Comparison of ENCODE assay signal across 11 cellular contexts in genomic region chr6:31557443-31558317, GRCh38. TPM values are rescaled to one million over a fixed set of nuclear protein-coding genes. Genes with fewer than 3 reads are reported as not detected.
DNase-seq lines count a peak whose midpoint lies in the region; ATAC-seq, FAIRE-seq and TF ChIP-seq lines count a peak whose summit lies in the region.
"Had no signal": no experiment of that assay in that cellular context is flagged by ENCODE, and none has a peak within 500 bp of the region (broad histone marks: within the 10 kb centered on the region; RNA-seq: fewer than 3 reads in every experiment).

No MANE protein-coding gene starts in this region.

- peaks cover 20% of the 10 kb centered on the region for H3K36me3 Mint-ChIP-seq in Caco-2 (ENCODE audit: insufficient read depth, unreplicated experiment)
- peaks cover 5% of the 10 kb centered on the region for H3K36me3 Mint-ChIP-seq in IgD-negative memory B cell
- peaks cover 3 to 38% (median 6%) of the 10 kb centered on the region in 3 donors for H3K36me3 Mint-ChIP-seq in naive thymus-derived CD8-positive, alpha-beta T cell

- CTCF ChIA-PET in Caco-2 (lab: Charles Lee), result no interaction called here
- CTCF ChIA-PET in GM12878 (lab: Yijun Ruan, JAX), result interaction anchor here (0.5 to 34.8 kb wide), 8 partner anchors 10 to 1287 kb away, joined by 3 to 2098 read pairs (median 4); partner anchors contain the start of genes LST1, LTA, LTB and MDC1

- no peak overlapping the region for H2AFZ ChIP-seq in GM12878 (ENCODE audit: control insufficient read depth, low read depth, low read length)

- H4K20me1 ChIP-seq in GM12878 (ENCODE audit: control insufficient read depth, insufficient read depth), result no peaks in the 10 kb centered on the region

- POLR2A ChIA-PET in Caco-2 (lab: Charles Lee), result no interaction called here
- POLR2A ChIA-PET in GM12878 (lab: Charles Lee), result interaction anchor here (0.6 to 9.1 kb wide), 7 partner anchors 9 to 96 kb away, joined by 4 to 255 read pairs (median 15); partner anchors contain the start of genes LST1, LTB, NCR3 and TNF
- POLR2A ChIA-PET in naive thymus-derived CD8-positive, alpha-beta T cell (lab: Charles Lee), result interaction anchor here (1.0 to 34.2 kb wide), 3 partner anchors 10 to 28 kb away, joined by 3 to 1584 read pairs (median 6); partner anchors contain the start of genes ATP6V1G2, LST1, LTA and LTB

- H3K9me3 Mint-ChIP-seq in Caco-2 (ENCODE audit: unreplicated experiment) (no peaks in the 10 kb centered on the region), IgD-negative memory B cell (no peaks in the 10 kb centered on the region)
- no peaks in the 10 kb centered on the region for H3K9me3 Mint-ChIP-seq in naive thymus-derived CD8-positive, alpha-beta T cell
- H3K9me3 Mint-ChIP-seq: T-helper 1 cell treated with Interleukin-12 subunit alpha and Interleukin-12 subunit beta and Interleukin-4 antibody, amounts not matched to agents 30 μg/mL and 1 μg/mL, for 36 hours had no signal

- RAD21 ChIA-PET in GM12878 (lab: Charles Lee; ENCODE audit: unreplicated experiment), result interaction anchor here (0.6 to 15.9 kb wide), 6 partner anchors 9 to 262 kb away, joined by 3 to 620 read pairs (median 51); partner anchors contain the start of genes ATP6V1G2, LST1, LTA and LTB

- peak overlapping the region; percentile 94 for H3K4me2 ChIP-seq in GM12878 (ENCODE audit: control insufficient read depth, insufficient read depth)

- peak overlapping the region; percentile 84 for H3K9ac ChIP-seq in GM12878 (ENCODE audit: control insufficient read depth, insufficient read depth, low read length)

- ATAC-seq in GM12878, result no peak
- no peak for ATAC-seq in naive thymus-derived CD8-positive, alpha-beta T cell
- ATAC-seq in GM18868 (IDR thresholded peaks at IDR 0.05; ENCODE audit: unreplicated experiment), result no peak
- ATAC-seq: psoas muscle had no signal

- BruUV-seq in Caco-2 (replicated peaks; lab: Mats Ljungman, UMichigan) (TSS peak; percentile 18), GM12878 (replicated peaks; lab: Mats Ljungman, UMichigan) (no TSS peak)

- SMC1A ChIA-PET in GM12878 (lab: Charles Lee; ENCODE audit: uncharacterized antibody, unreplicated experiment), result interaction anchor here (1.6 to 34.7 kb wide), 2 partner anchors 8 to 26 kb away, joined by 5 to 1989 read pairs; partner anchors contain the start of genes LST1, LTA, LTB and NCR3

- H3K4me3 Mint-ChIP-seq in Caco-2 (ENCODE audit: unreplicated experiment) (no peak overlapping the region), IgD-negative memory B cell (peak overlapping the region in 3 of 4 donors; percentile 32 to 94 (median 88))
- H3K4me3 Mint-ChIP-seq in naive thymus-derived CD8-positive, alpha-beta T cell, result peak overlapping the region in 8 of 10 donors; percentile 13 to 75 (median 31)

- H3K4me3 ChIP-seq in Caco-2 (ENCODE audit: low read depth, low read length) (no peak overlapping the region), GM12878 (peak overlapping the region; percentile 55; the same call in 1 of the 2 replicates)
- H3K4me3 ChIP-seq: psoas muscle had no signal

- FAIRE-seq in GM12878 (lab: Jason Lieb, UNC), result no peak

- 58% methylated on average over 23 of the region's 24 CpGs for WGBS in GM12878 (ENCODE audit: insufficient coverage, insufficient replicate concordance, low lambda C conversion rate, missing lambda C conversion rate)

- H3K27ac Mint-ChIP-seq in Caco-2 (ENCODE audit: unreplicated experiment), result no peak overlapping the region
- peak overlapping the region in 1 of 3 donors; percentile 98 for H3K27ac Mint-ChIP-seq in IgD-negative memory B cell
- peak overlapping the region in 3 of 10 donors; percentile 13 to 88 (median 51) for H3K27ac Mint-ChIP-seq in naive thymus-derived CD8-positive, alpha-beta T cell

- no peak for TF ChIP-seq EP300 in GM12878 (IDR thresholded peaks at IDR 0.05; ENCODE audit: borderline replicate concordance in 1 of 2, control insufficient read depth in 1 of 2, low read depth in 2 of 2, low read length in 2 of 2)

- H3K27ac ChIP-seq in GM12878 (ENCODE audit: control insufficient read depth, insufficient read depth), result peak overlapping the region; percentile 99

- peaks cover 18% of the 10 kb centered on the region for H3K79me2 ChIP-seq in GM12878 (ENCODE audit: control insufficient read depth, insufficient read depth, low read length)

- in situ Hi-C loops in GM12878 (cut with MboI), result loop anchor here (25.0 kb wide), 2 partner anchors 1055 to 1405 kb away; partner anchors contain the start of genes BRD2 and HLA-DMA

- H3K27me3 ChIP-seq in Caco-2 (replicated peaks; ENCODE audit: control insufficient read depth, insufficient read depth, low read length) (no peaks in the 10 kb centered on the region), GM12878 (replicated peaks in 1 of 2; ENCODE audit: control insufficient read depth in 2 of 2, insufficient read depth in 2 of 2, low read length in 1 of 2) (no peaks in the 10 kb centered on the region)

- no peak for TF ChIP-seq RAD21 in GM12878 (IDR thresholded peaks at IDR 0.05; ENCODE audit: insufficient read depth, low read depth, low read length)

- H3K27me3 Mint-ChIP-seq in Caco-2 (ENCODE audit: insufficient read depth, unreplicated experiment), result no peaks in the 10 kb centered on the region
- no peaks in the 10 kb centered on the region for H3K27me3 Mint-ChIP-seq in IgD-negative memory B cell
- no peaks in the 10 kb centered on the region for H3K27me3 Mint-ChIP-seq in naive thymus-derived CD8-positive, alpha-beta T cell

- H3K36me3 ChIP-seq in Caco-2 (ENCODE audit: control insufficient read depth, insufficient read depth, low read length) (no peaks in the 10 kb centered on the region; the same call in 1 of the 2 replicates), GM12878 (ENCODE audit: control insufficient read depth in 2 of 2, insufficient read depth in 2 of 2, low read length in 1 of 2) (peaks cover 0 to 4% of the 10 kb centered on the region in 2 experiments; a peak in 2 of 4 replicates)

- no peaks in the 10 kb centered on the region for H3K4me1 Mint-ChIP-seq in Caco-2 (ENCODE audit: low read depth, unreplicated experiment)
- peaks cover 38 to 55% (median 49%) of the 10 kb centered on the region in 3 donors for H3K4me1 Mint-ChIP-seq in IgD-negative memory B cell
- peaks cover 32 to 70% (median 57%) of the 10 kb centered on the region in 4 donors for H3K4me1 Mint-ChIP-seq in naive thymus-derived CD8-positive, alpha-beta T cell

- H3K9me3 ChIP-seq in Caco-2 (no peaks in the 10 kb centered on the region), GM12878 (replicated peaks; ENCODE audit: control insufficient read depth, insufficient read depth, low read length) (no peaks in the 10 kb centered on the region)
- H3K9me3 ChIP-seq: psoas muscle had no signal

- intact Hi-C loops in Caco-2 (cut with micrococcal nuclease; ENCODE audit: unreplicated experiment) (no loop called here), GM12878 (cut with micrococcal nuclease; ENCODE audit: unreplicated experiment) (loop anchor here (2.0 kb wide), 1 partner anchor 23 kb away; no protein-coding TSS in a partner anchor)

- no peak; the same call in 1 of the 2 replicates for TF ChIP-seq POLR2A in GM12878 (IDR thresholded peaks at IDR 0.05; ENCODE audit: low read depth, low read length)

- no peak for TF ChIP-seq CTCF in Caco-2 (IDR thresholded peaks at IDR 0.05; ENCODE audit: insufficient read depth in 1 of 2, low read depth in 1 of 2, low read length in 1 of 2, severe bottlenecking in 1 of 2, unreplicated experiment in 1 of 2)
- TF ChIP-seq CTCF in GM12878 (IDR thresholded peaks at IDR 0.05 in 2 of 3, conservative IDR thresholded peaks at IDR 0.05 in 1 of 3; ENCODE audit: control insufficient read depth in 2 of 3, extremely low read depth in 1 of 3, insufficient read depth in 1 of 3, low read depth in 3 of 3, low read length in 3 of 3), result no peak

- H3K4me1 ChIP-seq in Caco-2, result peaks cover 4% of the 10 kb centered on the region; the same call in 1 of the 2 replicates
- H3K4me1 ChIP-seq in GM12878 (ENCODE audit: control insufficient read depth, insufficient read depth, low read length), result peaks cover 64% of the 10 kb centered on the region

- DNase-seq in Caco-2, result no peak
- DNase-seq in GM12878 (ENCODE audit: low read depth, low spot score), result no peak
- DNase-seq in naive thymus-derived CD8-positive, alpha-beta T cell, result peak in 1 of 10 donors; percentile 32
- DNase-seq in OCI-M1 (lab: John Stamatoyannopoulos, UW), result no peak
- DNase-seq in NCI-H2171 treated with DMSO at 0.1 percent for 48 hours (lab: John Stamatoyannopoulos, UW), result no peak
- DNase-seq: foreskin melanocyte, NCI-H1417, psoas muscle had no signal

RNA-seq across cellular contexts. Expression of gene NFKBIL1, which starts 10.3 kb away (rescaled TPM):
- total RNA-seq in Caco-2 (2022), result 14.7 and 17.4 TPM in 2 replicates
- 11.5 TPM for polyA plus RNA-seq in IgD-negative memory B cell
- total RNA-seq in GM12878 (2013; cell fraction: nucleolus; rRNA removed), result 15.8 and 17.1 TPM in 2 replicates
- 11.2 and 14.1 TPM in 2 replicates for total RNA-seq in GM12878 (2014; rRNA removed)
- 5.3 and 5.4 TPM in 2 replicates for total RNA-seq in GM12878 (2014; rRNA removed; fragmentation: Illumina TruSeq; extraction: Trizol)
- total RNA-seq in GM12878 (2021), result 11.9 and 12.0 TPM in 2 replicates
- polyA plus RNA-seq in GM12878 (2011; ENCODE audit: low read depth), result 3.5 TPM
- polyA plus RNA-seq in GM12878 (2011; rRNA removed), result 3.1 and 5.9 TPM in 2 replicates
- polyA plus RNA-seq in GM12878 (2011; cell fraction: cytosol; rRNA removed), result 9.2 and 15.5 TPM in 2 replicates
- 17.1 and 26.5 TPM in 2 replicates for polyA plus RNA-seq in GM12878 (2011; cell fraction: nucleus; rRNA removed)
- 15.7 and 19.0 TPM in 2 replicates for polyA plus RNA-seq in GM12878 (2012)
- polyA plus RNA-seq in GM12878 (2014; fragmentation: Illumina TruSeq; extraction: Trizol), result 0.65 and 1.5 TPM in 2 replicates
- polyA plus RNA-seq in GM12878 (2014; fragmentation: Nextera tagmentation; extraction: Ambion mirVana), result under 1 TPM; 0.19 to 0.64 TPM
- 13.9 and 15.1 TPM in 2 replicates for polyA plus RNA-seq in GM12878 (2014; rRNA removed)
- 10 to 100 TPM in 1 of 2 experiments, 1 to 10 TPM in 1; 8.2 to 11.1 TPM for polyA plus RNA-seq in GM12878 (2016; fragmentation: Nextera tagmentation; extraction: Ambion mirVana)
- polyA minus RNA-seq in GM12878 (2011; rRNA and poly(A)+ RNA removed), result 2.8 and 7.6 TPM in 2 replicates
- polyA minus RNA-seq in GM12878 (2011; cell fraction: cytosol; rRNA and poly(A)+ RNA removed), result 3.7 and 6.3 TPM in 2 replicates
- 4.5 and 11.0 TPM in 2 replicates for polyA minus RNA-seq in GM12878 (2011; cell fraction: nucleus; rRNA and poly(A)+ RNA removed)
- total RNA-seq in naive thymus-derived CD8-positive, alpha-beta T cell, result 10 to 100 TPM; 14.1 to 15.2 TPM
- polyA plus RNA-seq in naive thymus-derived CD8-positive, alpha-beta T cell, result 10 to 100 TPM in 1 of 3 donors, 1 to 10 TPM in 2; 8.4 to 10.0 (median 8.5) TPM

RNA-seq across cellular contexts. Expression of gene ATP6V1G2, which starts 11.3 kb away (rescaled TPM):
- total RNA-seq in Caco-2 (2022) (0.26 and 0.43 TPM in 2 replicates), GM12878 (2014; rRNA removed) (2.2 and 2.5 TPM in 2 replicates), GM12878 (2014; rRNA removed; fragmentation: Illumina TruSeq; extraction: Trizol) (2.7 and 2.9 TPM in 2 replicates), GM12878 (2021) (2.5 and 3.5 TPM in 2 replicates)
- polyA plus RNA-seq in IgD-negative memory B cell (0.53 TPM), GM12878 (2011; rRNA removed) (8.9 and 11.1 TPM in 2 replicates), GM12878 (2014; fragmentation: Illumina TruSeq; extraction: Trizol) (4.3 and 4.9 TPM in 2 replicates), GM12878 (2014; fragmentation: Nextera tagmentation; extraction: Ambion mirVana) (under 1 TPM; 0.45 to 0.58 TPM), GM12878 (2014; rRNA removed) (2.6 and 3.5 TPM in 2 replicates), GM12878 (2016; fragmentation: Nextera tagmentation; extraction: Ambion mirVana) (1 to 10 TPM; 2.8 to 3.1 TPM)
- total RNA-seq in GM12878 (2013; cell fraction: nucleolus; rRNA removed), result 3.5 and 6.3 TPM in 2 replicates
- 2.1 TPM for polyA plus RNA-seq in GM12878 (2011; ENCODE audit: low read depth)
- polyA plus RNA-seq in GM12878 (2011; cell fraction: cytosol; rRNA removed), result 4.8 and 5.9 TPM in 2 replicates
- polyA plus RNA-seq in GM12878 (2011; cell fraction: nucleus; rRNA removed), result 12.0 and 12.5 TPM in 2 replicates
- 2.4 and 3.1 TPM in 2 replicates for polyA plus RNA-seq in GM12878 (2012)
- polyA minus RNA-seq in GM12878 (2011; rRNA and poly(A)+ RNA removed), result 1.7 and 2.7 TPM in 2 replicates
- 0.94 TPM in 1 of 2 replicates, not detected in the other for polyA minus RNA-seq in GM12878 (2011; cell fraction: cytosol; rRNA and poly(A)+ RNA removed)
- 1.8 and 2.3 TPM in 2 replicates for polyA minus RNA-seq in GM12878 (2011; cell fraction: nucleus; rRNA and poly(A)+ RNA removed)
- total RNA-seq in naive thymus-derived CD8-positive, alpha-beta T cell, result 1 to 10 TPM; 7.9 TPM
- under 1 TPM in 2 of 3 donors, not detected in 1; 0.55 to 0.56 TPM for polyA plus RNA-seq in naive thymus-derived CD8-positive, alpha-beta T cell

RNA-seq across cellular contexts. Expression of gene LTA, which starts 14.4 kb away (rescaled TPM):
- total RNA-seq in Caco-2 (2022) (not detected in 2 replicates), GM12878 (2014; rRNA removed) (50.0 and 50.2 TPM in 2 replicates), GM12878 (2014; rRNA removed; fragmentation: Illumina TruSeq; extraction: Trizol) (35.8 and 36.4 TPM in 2 replicates), GM12878 (2021) (69.8 and 72.5 TPM in 2 replicates)
- polyA plus RNA-seq in IgD-negative memory B cell (16.3 TPM), GM12878 (2011; rRNA removed) (10.6 and 27.5 TPM in 2 replicates), GM12878 (2014; fragmentation: Illumina TruSeq; extraction: Trizol) (84.7 and 94.0 TPM in 2 replicates), GM12878 (2014; fragmentation: Nextera tagmentation; extraction: Ambion mirVana) (100 to 1,000 TPM in 1 of 2 experiments, 10 to 100 TPM in 1; 87.8 to 100 TPM), GM12878 (2014; rRNA removed) (40.8 and 46.9 TPM in 2 replicates), GM12878 (2016; fragmentation: Nextera tagmentation; extraction: Ambion mirVana) (10 to 100 TPM; 80.3 to 88.3 TPM)
- 9.0 and 10.2 TPM in 2 replicates for total RNA-seq in GM12878 (2013; cell fraction: nucleolus; rRNA removed)
- 45.5 TPM for polyA plus RNA-seq in GM12878 (2011; ENCODE audit: low read depth)
- polyA plus RNA-seq in GM12878 (2011; cell fraction: cytosol; rRNA removed), result 30.5 and 33.8 TPM in 2 replicates
- 26.1 and 29.1 TPM in 2 replicates for polyA plus RNA-seq in GM12878 (2011; cell fraction: nucleus; rRNA removed)
- 70.4 and 102 TPM in 2 replicates for polyA plus RNA-seq in GM12878 (2012)
- 17.0 and 17.4 TPM in 2 replicates for polyA minus RNA-seq in GM12878 (2011; rRNA and poly(A)+ RNA removed)
- polyA minus RNA-seq in GM12878 (2011; cell fraction: cytosol; rRNA and poly(A)+ RNA removed), result 19.0 and 20.9 TPM in 2 replicates
- 4.0 and 4.9 TPM in 2 replicates for polyA minus RNA-seq in GM12878 (2011; cell fraction: nucleus; rRNA and poly(A)+ RNA removed)
- total RNA-seq in naive thymus-derived CD8-positive, alpha-beta T cell, result 10 to 100 TPM; 14.3 to 16.2 TPM
- polyA plus RNA-seq in naive thymus-derived CD8-positive, alpha-beta T cell, result 10 to 100 TPM; 11.0 to 40.1 (median 29.9) TPM
- total RNA-seq: psoas muscle had no signal

RNA-seq across cellular contexts. Expression of gene DDX39B, which starts 15.9 kb away (rescaled TPM):
- 416 and 423 TPM in 2 replicates for total RNA-seq in Caco-2 (2022)
- polyA plus RNA-seq in IgD-negative memory B cell, result 89.4 TPM
- 503 and 551 TPM in 2 replicates for total RNA-seq in GM12878 (2013; cell fraction: nucleolus; rRNA removed)
- 542 and 564 TPM in 2 replicates for total RNA-seq in GM12878 (2014; rRNA removed)
- total RNA-seq in GM12878 (2014; rRNA removed; fragmentation: Illumina TruSeq; extraction: Trizol), result 316 and 317 TPM in 2 replicates
- total RNA-seq in GM12878 (2021), result 337 and 345 TPM in 2 replicates
- polyA plus RNA-seq in GM12878 (2011; ENCODE audit: low read depth), result 166 TPM
- polyA plus RNA-seq in GM12878 (2011; rRNA removed), result 399 and 625 TPM in 2 replicates
- 854 and 1,032 TPM in 2 replicates for polyA plus RNA-seq in GM12878 (2011; cell fraction: cytosol; rRNA removed)
- polyA plus RNA-seq in GM12878 (2011; cell fraction: nucleus; rRNA removed), result 1,451 and 1,606 TPM in 2 replicates
- 337 and 387 TPM in 2 replicates for polyA plus RNA-seq in GM12878 (2012)
- polyA plus RNA-seq in GM12878 (2014; fragmentation: Illumina TruSeq; extraction: Trizol), result 379 and 384 TPM in 2 replicates
- polyA plus RNA-seq in GM12878 (2014; fragmentation: Nextera tagmentation; extraction: Ambion mirVana), result 100 to 1,000 TPM; 271 to 277 TPM
- polyA plus RNA-seq in GM12878 (2014; rRNA removed), result 661 and 728 TPM in 2 replicates
- 100 to 1,000 TPM; 275 to 296 TPM for polyA plus RNA-seq in GM12878 (2016; fragmentation: Nextera tagmentation; extraction: Ambion mirVana)
- polyA minus RNA-seq in GM12878 (2011; rRNA and poly(A)+ RNA removed), result 683 and 1,173 TPM in 2 replicates
- 192 and 243 TPM in 2 replicates for polyA minus RNA-seq in GM12878 (2011; cell fraction: cytosol; rRNA and poly(A)+ RNA removed)
- polyA minus RNA-seq in GM12878 (2011; cell fraction: nucleus; rRNA and poly(A)+ RNA removed), result 336 and 534 TPM in 2 replicates
- 100 to 1,000 TPM; 679 to 768 TPM for total RNA-seq in naive thymus-derived CD8-positive, alpha-beta T cell
- 100 to 1,000 TPM in 1 of 3 donors, 10 to 100 TPM in 2; 53.6 to 104 (median 96.0) TPM for polyA plus RNA-seq in naive thymus-derived CD8-positive, alpha-beta T cell

RNA-seq across cellular contexts. Expression of gene TNF, which starts 17.7 kb away (rescaled TPM):
- total RNA-seq in Caco-2 (2022), result not detected in 2 replicates
- polyA plus RNA-seq in IgD-negative memory B cell, result 6.4 TPM
- total RNA-seq in GM12878 (2013; cell fraction: nucleolus; rRNA removed), result 19.7 and 21.4 TPM in 2 replicates
- 89.1 and 92.9 TPM in 2 replicates for total RNA-seq in GM12878 (2014; rRNA removed)
- total RNA-seq in GM12878 (2014; rRNA removed; fragmentation: Illumina TruSeq; extraction: Trizol), result 68.6 and 70.2 TPM in 2 replicates
- 80.5 and 83.9 TPM in 2 replicates for total RNA-seq in GM12878 (2021)
- 12.5 TPM for polyA plus RNA-seq in GM12878 (2011; ENCODE audit: low read depth)
- polyA plus RNA-seq in GM12878 (2011; rRNA removed), result 15.0 and 22.7 TPM in 2 replicates
- polyA plus RNA-seq in GM12878 (2011; cell fraction: cytosol; rRNA removed), result 28.8 and 29.4 TPM in 2 replicates
- 74.0 and 77.8 TPM in 2 replicates for polyA plus RNA-seq in GM12878 (2011; cell fraction: nucleus; rRNA removed)
- polyA plus RNA-seq in GM12878 (2012), result 26.7 and 36.6 TPM in 2 replicates
- polyA plus RNA-seq in GM12878 (2014; fragmentation: Illumina TruSeq; extraction: Trizol), result 50.6 and 74.3 TPM in 2 replicates
- polyA plus RNA-seq in GM12878 (2014; fragmentation: Nextera tagmentation; extraction: Ambion mirVana), result 10 to 100 TPM; 18.0 to 30.2 TPM
- 94.8 and 97.1 TPM in 2 replicates for polyA plus RNA-seq in GM12878 (2014; rRNA removed)
- polyA plus RNA-seq in GM12878 (2016; fragmentation: Nextera tagmentation; extraction: Ambion mirVana), result 10 to 100 TPM; 49.4 to 53.5 TPM
- polyA minus RNA-seq in GM12878 (2011; rRNA and poly(A)+ RNA removed), result 12.1 and 23.3 TPM in 2 replicates
- 14.3 and 17.4 TPM in 2 replicates for polyA minus RNA-seq in GM12878 (2011; cell fraction: cytosol; rRNA and poly(A)+ RNA removed)
- polyA minus RNA-seq in GM12878 (2011; cell fraction: nucleus; rRNA and poly(A)+ RNA removed), result 34.0 and 36.5 TPM in 2 replicates
- total RNA-seq in naive thymus-derived CD8-positive, alpha-beta T cell, result 1 to 10 TPM; 2.1 to 2.3 TPM
- polyA plus RNA-seq in naive thymus-derived CD8-positive, alpha-beta T cell, result under 1 TPM; 0.11 to 0.53 (median 0.37) TPM
